8 cellular contexts compared by ENCODE assay signal in the genomic region with DNA sequence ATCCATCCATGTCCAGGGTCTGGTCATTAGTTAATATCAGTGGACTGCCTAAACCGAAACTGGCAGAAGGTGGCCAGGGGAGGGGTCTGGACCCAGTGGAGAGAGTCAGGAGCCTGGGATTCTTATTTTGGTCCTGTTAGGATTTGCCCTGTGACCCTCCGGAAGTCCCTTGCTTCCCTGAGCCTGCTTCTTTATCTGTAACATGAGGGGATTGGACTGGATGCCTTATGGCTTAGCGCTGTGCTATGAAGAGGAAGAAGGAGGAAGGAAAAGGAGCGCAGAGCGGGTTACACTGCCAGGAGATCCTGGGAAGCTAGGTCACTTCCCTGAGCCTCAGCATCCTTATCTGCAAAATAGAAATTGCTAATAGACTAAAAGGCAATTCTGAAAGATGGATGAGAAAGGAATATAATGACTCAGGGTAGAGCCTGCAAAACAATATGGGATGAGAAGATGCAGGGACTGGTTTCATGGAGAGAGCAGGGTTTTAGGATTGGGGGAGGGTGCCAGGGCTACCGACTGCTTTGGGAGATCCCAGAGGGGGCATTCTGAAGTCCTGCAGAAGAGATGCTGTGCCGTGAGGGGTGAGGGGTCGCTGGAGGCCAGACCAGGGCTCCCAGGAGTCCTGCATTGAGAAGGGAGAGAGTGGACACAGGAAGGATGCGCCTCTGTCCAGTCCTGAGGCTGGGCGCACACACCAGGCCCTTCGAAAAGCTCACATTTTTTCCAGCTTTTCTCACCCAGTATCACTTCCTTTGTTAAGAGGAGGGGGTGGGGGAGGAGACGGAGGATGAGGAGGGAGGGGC. TPM values are rescaled to one million over a fixed set of nuclear protein-coding genes. Genes with fewer than 3 reads are reported as not detected.
DNase-seq lines count a peak whose midpoint lies in the region; ATAC-seq, FAIRE-seq and TF ChIP-seq lines count a peak whose summit lies in the region.

No MANE protein-coding gene starts in this region.

- no peaks in the 10 kb centered on the region for H3K79me2 ChIP-seq in ACC112 (ENCODE audit: control insufficient read depth, insufficient read depth, low read length, unreplicated experiment)

- H3K36me3 ChIP-seq in ACC112 (ENCODE audit: insufficient read depth, low read length) (no peaks in the 10 kb centered on the region), HAP-1 (replicated peaks) (no peaks in the 10 kb centered on the region), kidney (ENCODE audit: control insufficient read depth in 1 of 2, insufficient read depth in 2 of 2, low read length in 2 of 2) (no peaks in the 10 kb centered on the region)
- H3K36me3 ChIP-seq in naive thymus-derived CD4-positive, alpha-beta T cell (ENCODE audit: control insufficient read depth in 2 of 3, insufficient read depth in 3 of 3, low read length in 3 of 3) = no peaks in the 10 kb centered on the region

- H3K27ac ChIP-seq in ACC112 (ENCODE audit: low read depth, low read length) (no peak overlapping the region), cingulate gyrus (ENCODE audit: low read depth, low read length) (peak overlapping the region; percentile 60), kidney (ENCODE audit: low read depth in 2 of 2, low read length in 2 of 2) (no peak overlapping the region)
- no peak overlapping the region for H3K27ac ChIP-seq in naive thymus-derived CD4-positive, alpha-beta T cell (ENCODE audit: low read depth, low read length)

- DNase-seq in HAP-1 (ENCODE audit: low spot score in 2 of 2) = no peak
- DNase-seq in naive thymus-derived CD4-positive, alpha-beta T cell = peak in 1 of 9 donors; percentile 7
- no peak for DNase-seq in NCI-H2196 (lab: John Stamatoyannopoulos, UW; ENCODE audit: unreplicated experiment)
- DNase-seq in germinal center (ENCODE audit: low spot score) = no peak
- DNase-seq in GDM1 (lab: John Stamatoyannopoulos, UW) = no peak
- DNase-seq in kidney = no peak

- H3K9me3 Mint-ChIP-seq in naive thymus-derived CD4-positive, alpha-beta T cell = peaks cover 0 to 2% (median 0%) of the 10 kb centered on the region in 11 donors

- peaks cover 0 to 7% (median 0%) of the 10 kb centered on the region in 5 donors for H3K36me3 Mint-ChIP-seq in naive thymus-derived CD4-positive, alpha-beta T cell

- H3K27me3 ChIP-seq in ACC112 (ENCODE audit: insufficient read depth, low read length) (peaks cover 13% of the 10 kb centered on the region), HAP-1 (ENCODE audit: low read depth) (peaks cover 49% of the 10 kb centered on the region)
- peaks cover 0 to 12% of the 10 kb centered on the region in 2 donors for H3K27me3 ChIP-seq in naive thymus-derived CD4-positive, alpha-beta T cell (ENCODE audit: control insufficient read depth in 2 of 2, insufficient read depth in 2 of 2, low read length in 2 of 2)

- intact Hi-C loops in naive thymus-derived CD4-positive, alpha-beta T cell (cut with micrococcal nuclease) = no loop called here
- intact Hi-C loops in kidney (cut with DNase I) = no loop called here

- ATAC-seq in naive thymus-derived CD4-positive, alpha-beta T cell = no peak

- CTCF ChIA-PET in naive thymus-derived CD4-positive, alpha-beta T cell (lab: Charles Lee) = no interaction called here

- H3K9me3 ChIP-seq in HAP-1 (no peaks in the 10 kb centered on the region), kidney (ENCODE audit: control insufficient read depth in 1 of 2, low read length in 2 of 2) (no peaks in the 10 kb centered on the region)
- H3K9me3 ChIP-seq in naive thymus-derived CD4-positive, alpha-beta T cell (ENCODE audit: control insufficient read depth in 2 of 3, low read length in 3 of 3) = no peaks in the 10 kb centered on the region

- H3K4me3 Mint-ChIP-seq in naive thymus-derived CD4-positive, alpha-beta T cell = peak overlapping the region in 8 of 10 donors; percentile 4 to 74 (median 55)

- H3K9ac ChIP-seq in kidney (ENCODE audit: low read length in 2 of 2) = peak overlapping the region in 1 of 2 donors; percentile 35

- FAIRE-seq in kidney (lab: Jason Lieb, UNC) = no peak

- H3K27ac Mint-ChIP-seq in naive thymus-derived CD4-positive, alpha-beta T cell = no peak overlapping the region

- H3K27me3 Mint-ChIP-seq in naive thymus-derived CD4-positive, alpha-beta T cell = peaks cover 46 to 70% (median 55%) of the 10 kb centered on the region in 5 donors

- H3K4me1 ChIP-seq in ACC112 (ENCODE audit: control insufficient read depth, insufficient read depth, low read length, unreplicated experiment) = peaks cover 34% of the 10 kb centered on the region
- peaks cover 3% of the 10 kb centered on the region; the same call in 1 of the 2 replicates for H3K4me1 ChIP-seq in HAP-1
- no peaks in the 10 kb centered on the region for H3K4me1 ChIP-seq in naive thymus-derived CD4-positive, alpha-beta T cell (ENCODE audit: control insufficient read depth in 2 of 2, insufficient read depth in 2 of 2, low read length in 2 of 2)
- peaks cover 14 to 26% of the 10 kb centered on the region in 2 donors for H3K4me1 ChIP-seq in kidney (ENCODE audit: control insufficient read depth in 1 of 2, insufficient read depth in 1 of 2, low read depth in 1 of 2, low read length in 2 of 2)

- H3K4me1 Mint-ChIP-seq in naive thymus-derived CD4-positive, alpha-beta T cell = peaks cover 6 to 17% (median 11%) of the 10 kb centered on the region in 7 donors

- POLR2A ChIA-PET in naive thymus-derived CD4-positive, alpha-beta T cell (lab: Charles Lee) = no interaction called here

- H2AFZ ChIP-seq in ACC112 (ENCODE audit: low read length, unreplicated experiment) = peak overlapping the region; percentile 6

- TF ChIP-seq CTCF in kidney (IDR thresholded peaks at IDR 0.05; ENCODE audit: borderline replicate concordance, extremely low read depth, insufficient read depth) = no peak

- in situ Hi-C loops in HAP-1 (cut with MboI; ENCODE audit: low sequenced_read_pairs) = no loop called here

- peak overlapping the region; percentile 70 for H3K4me3 ChIP-seq in ACC112 (ENCODE audit: low read depth, low read length)
- H3K4me3 ChIP-seq in HAP-1 = peak overlapping the region; percentile 25
- no peak overlapping the region for H3K4me3 ChIP-seq in naive thymus-derived CD4-positive, alpha-beta T cell (ENCODE audit: low read length)
- peak overlapping the region in 1 of 2 donors; percentile 62 for H3K4me3 ChIP-seq in kidney (ENCODE audit: low read length in 2 of 2)

RNA-seq across cellular contexts. Expression of gene ADORA1, which starts 0.5 kb away (rescaled TPM):
- under 1 TPM in 1 of 5 experiments, not detected in 4; 0.44 TPM for total RNA-seq in naive thymus-derived CD4-positive, alpha-beta T cell
- polyA plus RNA-seq in naive thymus-derived CD4-positive, alpha-beta T cell = not detected
- 4.9 TPM for total RNA-seq in kidney
- 21.2 TPM for polyA plus RNA-seq in kidney (ENCODE audit: insufficient read depth, low read depth, low replicate concordance)

RNA-seq across cellular contexts. Expression of gene MYOG, which starts 41.3 kb away (rescaled TPM):
- not detected for total RNA-seq in naive thymus-derived CD4-positive, alpha-beta T cell
- not detected for polyA plus RNA-seq in naive thymus-derived CD4-positive, alpha-beta T cell
- not detected for total RNA-seq in kidney
- not detected for polyA plus RNA-seq in kidney (ENCODE audit: insufficient read depth, low read depth, low replicate concordance)

RNA-seq across cellular contexts. Expression of gene MYBPH, which starts 48.6 kb away (rescaled TPM):
- total RNA-seq in naive thymus-derived CD4-positive, alpha-beta T cell = not detected
- not detected for polyA plus RNA-seq in naive thymus-derived CD4-positive, alpha-beta T cell
- total RNA-seq in kidney = not detected
- polyA plus RNA-seq in kidney (ENCODE audit: insufficient read depth, low read depth, low replicate concordance) = 2.3 TPM

RNA-seq across cellular contexts. Expression of gene CHI3L1, which starts 59.4 kb away (rescaled TPM):
- total RNA-seq in naive thymus-derived CD4-positive, alpha-beta T cell = 1 to 10 TPM in 1 of 5 experiments, under 1 TPM in 1, not detected in 3; 0.32 to 1.3 TPM
- not detected for polyA plus RNA-seq in naive thymus-derived CD4-positive, alpha-beta T cell
- total RNA-seq in kidney = 49.5 TPM
- 96.6 TPM for polyA plus RNA-seq in kidney (ENCODE audit: insufficient read depth, low read depth, low replicate concordance)
